In genomic region chr6:37679539-37680476, GRCh38 we compare ENCODE assay signal across 9 cellular contexts. TPM values are rescaled to one million over a fixed set of nuclear protein-coding genes. Genes with fewer than 3 reads are reported as not detected.
DNase-seq lines count a peak whose midpoint lies in the region; ATAC-seq and TF ChIP-seq lines count a peak whose summit lies in the region.
"Had no signal": no experiment of that assay in that cellular context is flagged by ENCODE, and none has a peak within 500 bp of the region (broad histone marks: within the 10 kb centered on the region; RNA-seq: fewer than 3 reads in every experiment).

No MANE protein-coding gene starts in this region.

- H3K27ac Mint-ChIP-seq in naive B cell: peak overlapping the region; percentile 46 to 97 (median 86)
- H3K27ac Mint-ChIP-seq in endothelial cell (ENCODE audit: unreplicated experiment): no peak overlapping the region

- no peak for TF ChIP-seq POLR2A in lower leg skin (IDR thresholded peaks at IDR 0.05)

- H3K4me1 Mint-ChIP-seq in naive B cell: peaks cover 34 to 40% (median 34%) of the 10 kb centered on the region in 3 donors
- H3K4me1 Mint-ChIP-seq in endothelial cell (ENCODE audit: unreplicated experiment): peaks cover 8% of the 10 kb centered on the region

- no peaks in the 10 kb centered on the region for H3K36me3 Mint-ChIP-seq in naive B cell
- H3K36me3 Mint-ChIP-seq in endothelial cell (ENCODE audit: low read depth, unreplicated experiment): no peaks in the 10 kb centered on the region

- no peak for TF ChIP-seq CTCF in endothelial cell (IDR thresholded peaks at IDR 0.05; ENCODE audit: unreplicated experiment)
- no peak for TF ChIP-seq CTCF in lower leg skin (IDR thresholded peaks at IDR 0.05)

- no peak overlapping the region for H3K4me3 ChIP-seq in lower leg skin (ENCODE audit: low read depth, poor library complexity, severe bottlenecking)

- H3K4me3 Mint-ChIP-seq in naive B cell (peak overlapping the region; percentile 8 to 83 (median 72)), endothelial cell (ENCODE audit: unreplicated experiment) (no peak overlapping the region)

- intact Hi-C loops in lower leg skin (cut with DNase I; ENCODE audit: low total_unique reads): no loop called here

- no peaks in the 10 kb centered on the region for H3K9me3 Mint-ChIP-seq in naive B cell
- H3K9me3 Mint-ChIP-seq in endothelial cell (ENCODE audit: unreplicated experiment): no peaks in the 10 kb centered on the region

- WGBS in lower leg skin, 2 donors: 81 to 86% methylated on average over 18 of the region's 18 CpGs

- peak; percentile 37 for DNase-seq in NCI-H128 (lab: John Stamatoyannopoulos, UW; ENCODE audit: unreplicated experiment)
- peak; percentile 73 for DNase-seq in naive B cell
- DNase-seq in nucleus accumbens (lab: John Stamatoyannopoulos, UW): no peak
- DNase-seq in endothelial cell (ENCODE audit: low spot score): no peak
- DNase-seq in iPS-NIHi7 (ENCODE audit: extremely low spot score): no peak
- no peak for DNase-seq in lower leg skin (ENCODE audit: low spot score in 2 of 2)
- DNase-seq: T-helper 9 cell had no signal

- ATAC-seq in GM18858 (IDR thresholded peaks at IDR 0.05; ENCODE audit: unreplicated experiment) (peak; percentile 71), GM21717 (IDR thresholded peaks at IDR 0.05; ENCODE audit: unreplicated experiment) (peak; percentile 68), naive B cell (ENCODE audit: low read depth in 2 of 2) (peak; percentile 92 to 93)

- H3K27me3 Mint-ChIP-seq in naive B cell: no peaks in the 10 kb centered on the region
- H3K27me3 Mint-ChIP-seq in endothelial cell (ENCODE audit: unreplicated experiment): peaks cover 5% of the 10 kb centered on the region

RNA-seq across cellular contexts. Expression of gene MDGA1, which starts 17.9 kb away (rescaled TPM):
- 1 to 10 TPM in 3 of 6 donors, under 1 TPM in 3; 0.15 to 1.9 (median 1.1) TPM for polyA plus RNA-seq in naive B cell (ENCODE audit: low read depth in 6 of 6)
- 4.8 TPM for total RNA-seq in endothelial cell (ENCODE audit: unreplicated experiment)
- 10 to 100 TPM in 2 of 4 donors, 1 to 10 TPM in 2; 2.9 to 62.8 (median 8.1) TPM for total RNA-seq in lower leg skin

Comparison
In these comparisons a context has a peak if more than half of its experiments do, and no peak if none do; other contexts are left out.
1. DNase-seq: peak in NCI-H128 (single experiment) and naive B cell (single experiment); none in nucleus accumbens (0 of 56), endothelial cell (single experiment), iPS-NIHi7 (single experiment) and lower leg skin (0 of 2).
2. Peak in every context shown above with its lines, with median percentiles within 50 percentile points of each other: ATAC-seq.